Comparison of ENCODE assay signal across 8 cellular contexts in the genomic region with DNA sequence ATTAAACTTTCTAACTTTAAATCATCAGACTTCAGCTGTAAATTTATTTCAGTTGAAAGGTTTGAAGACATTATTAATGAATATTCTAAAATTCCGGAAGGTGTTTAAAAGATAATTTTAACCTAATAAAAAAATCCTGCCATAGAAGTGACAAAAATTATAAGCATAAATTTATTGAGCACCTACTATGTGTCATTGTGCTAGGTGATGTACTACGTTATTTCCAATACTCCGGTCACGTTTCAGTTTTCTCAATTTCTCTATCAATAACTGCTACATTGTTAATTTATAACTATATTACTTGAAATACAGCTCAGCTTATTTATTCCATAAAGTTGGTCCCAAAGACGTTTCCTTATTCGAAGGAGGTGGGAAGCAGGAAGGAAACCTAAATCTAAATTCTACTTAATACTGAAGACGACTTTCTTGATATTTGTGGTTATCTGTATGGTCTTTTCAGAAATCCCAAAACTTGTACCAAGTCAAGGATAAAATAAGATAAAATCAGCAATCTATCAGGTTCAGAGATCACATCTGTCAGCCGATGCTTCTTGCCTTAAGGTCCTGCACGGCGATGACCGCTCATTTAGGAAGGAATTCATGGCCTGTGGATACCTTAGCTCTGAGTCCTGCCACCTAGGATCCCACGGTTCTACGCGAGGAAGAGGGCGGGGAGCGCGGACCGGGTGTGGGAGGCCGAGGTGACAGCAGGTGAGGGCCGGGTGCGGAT. TPM values are rescaled to one million over a fixed set of nuclear protein-coding genes. Genes with fewer than 3 reads are reported as not detected.
DNase-seq lines count a peak whose midpoint lies in the region; ATAC-seq and TF ChIP-seq lines count a peak whose summit lies in the region.

No MANE protein-coding gene starts in this region.

- intact Hi-C loops in Panc1 (cut with micrococcal nuclease; ENCODE audit: unreplicated experiment): no loop called here
- intact Hi-C loops in MCF 10A (cut with micrococcal nuclease): loop anchor here (2.0 to 5.0 kb wide), 2 partner anchors 337 to 536 kb away; no protein-coding TSS in a partner anchor
- intact Hi-C loops in mucosa of descending colon (cut with DNase I, micrococcal nuclease): no loop called here

- no TSS peak for BruUV-seq in Panc1 (replicated peaks; lab: Mats Ljungman, UMichigan)
- BruUV-seq in MCF 10A (replicated peaks; lab: Mats Ljungman, UMichigan): no TSS peak

- H3K36me3 ChIP-seq in Panc1 (ENCODE audit: control insufficient read depth, insufficient read depth, low read length): no peaks in the 10 kb centered on the region
- H3K36me3 ChIP-seq in mucosa of descending colon (ENCODE audit: low read depth): no peaks in the 10 kb centered on the region
- no peaks in the 10 kb centered on the region for H3K36me3 ChIP-seq in stomach smooth muscle (ENCODE audit: control insufficient read depth in 2 of 2, insufficient read depth in 2 of 2, low read length in 2 of 2)

- H3K9me3 ChIP-seq in Panc1 (ENCODE audit: control insufficient read depth, insufficient read depth, low read depth, low read length) (no peaks in the 10 kb centered on the region), mucosa of descending colon (no peaks in the 10 kb centered on the region), stomach smooth muscle (ENCODE audit: control insufficient read depth in 2 of 2, low read length in 2 of 2) (no peaks in the 10 kb centered on the region)

- H3K27me3 ChIP-seq in Panc1 (ENCODE audit: control insufficient read depth, insufficient read depth, low read length): no peaks in the 10 kb centered on the region
- no peaks in the 10 kb centered on the region for H3K27me3 ChIP-seq in stomach smooth muscle (ENCODE audit: control insufficient read depth in 1 of 2, insufficient read depth in 2 of 2, low read length in 2 of 2)

- H3K9ac ChIP-seq in stomach smooth muscle (ENCODE audit: low read length in 2 of 2): peak overlapping the region; percentile 78 to 86

- H3K27ac ChIP-seq in C4-2B (peak overlapping the region; percentile 88), Panc1 (ENCODE audit: low read length) (peak overlapping the region; percentile 88), stomach smooth muscle (ENCODE audit: low read length) (peak overlapping the region; percentile 77)

- POLR2A ChIA-PET in Panc1 (lab: Charles Lee): no interaction called here
- POLR2A ChIA-PET in MCF 10A (lab: Yijun Ruan, JAX): interaction anchor here (0.6 to 2.4 kb wide), 11 partner anchors 13 to 1572 kb away, joined by 3 to 20 read pairs (median 3); a partner anchor contains a TSS

- in situ Hi-C loops in Panc1 (cut with HindIII; ENCODE audit: low pct_unique_long_range_greater_than_20kb, low sequenced_read_pairs): no loop called here

- DNase-seq in Panc1 (ENCODE audit: low read depth, low spot score): no peak
- DNase-seq in MCF 10A (ENCODE audit: unreplicated experiment): no peak
- DNase-seq in mucosa of descending colon: peak in 2 of 3 donors; percentile 71 to 89
- DNase-seq in HuH-7.5 (ENCODE audit: low spot score): no peak
- no peak for DNase-seq in NCI-H1092 treated with DMSO at 0.1 percent for 48 hours (lab: John Stamatoyannopoulos, UW)

- no peaks in the 10 kb centered on the region for H3K9me3 Mint-ChIP-seq in MCF 10A (ENCODE audit: unreplicated experiment)

- H3K4me1 ChIP-seq in Panc1 (ENCODE audit: control insufficient read depth, insufficient read depth, low read length) (peaks cover 13% of the 10 kb centered on the region), mucosa of descending colon (ENCODE audit: low read depth) (no peaks in the 10 kb centered on the region), stomach smooth muscle (ENCODE audit: control insufficient read depth, insufficient read depth, low read length) (peaks cover 6% of the 10 kb centered on the region)

- TF ChIP-seq CTCF in C4-2B (conservative IDR thresholded peaks at IDR 0.05) (no peak), Panc1 (IDR thresholded peaks at IDR 0.05) (no peak), MCF 10A (IDR thresholded peaks at IDR 0.05; ENCODE audit: unreplicated experiment) (no peak), mucosa of descending colon (IDR thresholded peaks at IDR 0.05) (no peak)

- no peaks in the 10 kb centered on the region for H3K27me3 Mint-ChIP-seq in MCF 10A (ENCODE audit: insufficient read depth, unreplicated experiment)

- H3K27ac Mint-ChIP-seq in MCF 10A (ENCODE audit: low read depth, unreplicated experiment): peak overlapping the region; percentile 88

- CTCF ChIA-PET in Panc1 (lab: Charles Lee) (no interaction called here), MCF 10A (lab: Yijun Ruan, JAX) (interaction anchor here (0.6 to 1.1 kb wide), 2 partner anchors 222 to 286 kb away, joined by 3 read pairs; a partner anchor contains a TSS)

- ATAC-seq in Panc1 (no peak), mucosa of descending colon (no peak), HG02870 (IDR thresholded peaks at IDR 0.05; ENCODE audit: unreplicated experiment) (no peak)

- H3K4me3 ChIP-seq in Panc1 (ENCODE audit: low read depth in 2 of 2, low read length in 2 of 2) (peak overlapping the region; percentile 85 to 87), mucosa of descending colon (no peak overlapping the region), stomach smooth muscle (ENCODE audit: low read length in 2 of 2) (peak overlapping the region; percentile 86 to 92)

- H3K4me1 Mint-ChIP-seq in MCF 10A (ENCODE audit: insufficient read depth, unreplicated experiment): peaks cover 26% of the 10 kb centered on the region

- peak overlapping the region; percentile 86 for H3K4me3 Mint-ChIP-seq in MCF 10A (ENCODE audit: unreplicated experiment)

- H3K36me3 Mint-ChIP-seq in MCF 10A (ENCODE audit: insufficient read depth, unreplicated experiment): no peaks in the 10 kb centered on the region

RNA-seq across cellular contexts. Expression of a gene that starts 1.2 kb away (rescaled TPM):
- total RNA-seq in Panc1 (2021; ENCODE audit: unreplicated experiment) (31.5 TPM), MCF 10A (2022) (15.1 and 20.6 TPM in 2 replicates), mucosa of descending colon (100 to 1,000 TPM in 1 of 3 donors, 10 to 100 TPM in 1, 1 to 10 TPM in 1; 8.8 to 200 (median 28.1) TPM)
- 13.0 TPM for polyA plus RNA-seq in Panc1 (2012; ENCODE audit: insufficient read length)

Comparison
In these comparisons a context has a peak if more than half of its experiments do, and no peak if none do; other contexts are left out.
1. DNase-seq: peak in mucosa of descending colon (2 of 3); none in Panc1 (single experiment), MCF 10A (single experiment), HuH-7.5 (single experiment) and NCI-H1092 treated with DMSO at 0.1 percent for 48 hours (single experiment).
2. Peak in every context shown above with its lines, with median percentiles within 50 percentile points of each other: H3K27ac ChIP-seq.